18 cellular contexts compared by ENCODE assay signal in the genomic region with DNA sequence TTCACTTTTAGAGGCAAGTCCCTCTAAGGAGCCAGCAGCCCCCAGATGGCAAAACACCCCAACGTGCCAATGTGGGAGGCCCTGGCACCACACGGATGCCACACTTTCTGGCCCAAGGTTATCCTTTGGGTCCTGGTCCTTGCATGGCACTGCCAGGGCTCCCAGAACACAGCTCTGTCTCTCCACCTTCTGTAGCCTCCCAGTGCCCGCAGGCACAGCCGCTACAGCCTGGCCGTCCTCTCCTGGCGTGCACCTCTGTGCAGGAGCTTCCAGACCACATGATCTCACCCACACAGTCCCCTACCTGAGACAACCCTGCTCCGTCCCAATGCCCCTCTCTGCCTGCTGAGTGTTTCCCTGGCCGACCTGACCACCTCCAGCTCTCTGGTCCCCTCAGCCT.
DNase-seq lines count a peak whose midpoint lies in the region; ATAC-seq and TF ChIP-seq lines count a peak whose summit lies in the region.
"Had no signal": no experiment of that assay in that cellular context is flagged by ENCODE, and none has a peak within 500 bp of the region (broad histone marks: within the 10 kb centered on the region; RNA-seq: fewer than 3 reads in every experiment).

No MANE protein-coding gene starts in this region.

- H3K27me3 ChIP-seq in Caco-2 (replicated peaks; ENCODE audit: control insufficient read depth, insufficient read depth, low read length): no peaks in the 10 kb centered on the region
- H3K27me3 ChIP-seq in spleen (replicated peaks in 1 of 7): no peaks in the 10 kb centered on the region
- no peaks in the 10 kb centered on the region for H3K27me3 ChIP-seq in adrenal gland
- H3K27me3 ChIP-seq: BLaER1 had no signal

- peaks cover 59% of the 10 kb centered on the region for H3K36me3 Mint-ChIP-seq in Caco-2 (ENCODE audit: insufficient read depth, unreplicated experiment)
- peaks cover 33% of the 10 kb centered on the region for H3K36me3 Mint-ChIP-seq in mesothelial cell of epicardium
- H3K36me3 Mint-ChIP-seq: CD4-positive, alpha-beta memory T cell had no signal

- POLR2A ChIA-PET in Caco-2 (lab: Charles Lee) (no interaction called here), RWPE1 (lab: Yijun Ruan, JAX; ENCODE audit: low non-redundant PET) (interaction anchor here (0.6 kb wide), 1 partner anchor 123 kb away, joined by 3 read pairs; no protein-coding TSS in a partner anchor)

- H3K4me1 Mint-ChIP-seq in Caco-2 (ENCODE audit: low read depth, unreplicated experiment): no peaks in the 10 kb centered on the region
- H3K4me1 Mint-ChIP-seq in mesothelial cell of epicardium: peaks cover 11% of the 10 kb centered on the region
- H3K4me1 Mint-ChIP-seq: CD14-positive monocyte; CD4-positive, alpha-beta memory T cell had no signal

- H3K9me3 ChIP-seq in Caco-2 (no peaks in the 10 kb centered on the region), spleen (no peaks in the 10 kb centered on the region), adrenal gland (replicated peaks in 1 of 3) (no peaks in the 10 kb centered on the region)

- H3K27me3 Mint-ChIP-seq in Caco-2 (ENCODE audit: insufficient read depth, unreplicated experiment) (no peaks in the 10 kb centered on the region), mesothelial cell of epicardium (ENCODE audit: low read depth) (no peaks in the 10 kb centered on the region)
- H3K27me3 Mint-ChIP-seq: CD4-positive, alpha-beta memory T cell had no signal

- H3K36me3 ChIP-seq in Caco-2 (ENCODE audit: control insufficient read depth, insufficient read depth, low read length) (peaks cover 6% of the 10 kb centered on the region), spleen (peaks cover 0 to 78% (median 24%) of the 10 kb centered on the region in 6 donors), adrenal gland (replicated peaks in 1 of 2) (peaks cover 0 to 24% of the 10 kb centered on the region in 2 donors)

- H3K27ac ChIP-seq in RWPE1 (peak overlapping the region; percentile 25; the same call in 1 of the 2 replicates), spleen (no peak overlapping the region), adrenal gland (no peak overlapping the region)
- H3K27ac ChIP-seq: BLaER1, HL-60 had no signal

- CTCF ChIA-PET in Caco-2 (lab: Charles Lee) (no interaction called here), RWPE1 (lab: Yijun Ruan, JAX) (no interaction called here)

- H3K4me3 Mint-ChIP-seq in Caco-2 (ENCODE audit: unreplicated experiment): no peak overlapping the region
- H3K4me3 Mint-ChIP-seq in mesothelial cell of epicardium: no peak overlapping the region
- H3K4me3 Mint-ChIP-seq: CD14-positive monocyte; CD4-positive, alpha-beta memory T cell; GM23338 had no signal

- no peaks in the 10 kb centered on the region for H3K4me1 ChIP-seq in Caco-2
- H3K4me1 ChIP-seq in spleen: peaks cover 0 to 21% (median 10%) of the 10 kb centered on the region in 6 donors
- peaks cover 0 to 5% of the 10 kb centered on the region in 2 donors for H3K4me1 ChIP-seq in adrenal gland (replicated peaks in 1 of 2)
- H3K4me1 ChIP-seq: BLaER1 had no signal

- no peaks in the 10 kb centered on the region for H3K9me3 Mint-ChIP-seq in Caco-2 (ENCODE audit: unreplicated experiment)
- H3K9me3 Mint-ChIP-seq in mesothelial cell of epicardium: no peaks in the 10 kb centered on the region
- H3K9me3 Mint-ChIP-seq: CD14-positive monocyte, GM23338 had no signal

- no peak for DNase-seq in Caco-2
- DNase-seq in RWPE1 (ENCODE audit: low spot score): no peak
- DNase-seq in mesothelial cell of epicardium (ENCODE audit: low spot score in 2 of 2, unreplicated experiment in 2 of 2): no peak
- DNase-seq in spleen: peak; percentile 54
- DNase-seq in middle frontal gyrus (ENCODE audit: extremely low spot score, low spot score): no peak
- DNase-seq in adrenal gland: no peak
- DNase-seq: 8988T; Calu3; CD4-positive, alpha-beta memory T cell; DMS79 treated with DMSO at 0.1 percent for 48 hours; GF-D8; H7; IMR-90 had no signal

- no TSS peak for BruUV-seq in Caco-2 (replicated peaks; lab: Mats Ljungman, UMichigan)

- WGBS in spleen, 5 donors: 93 to 95% (median 93%) methylated on average over 8 of the region's 8 CpGs
- WGBS in adrenal gland, 4 donors: 83 to 100% (median 96%) methylated on average over 7 to 8 of the region's 8 CpGs

- no peak for ATAC-seq in HG03460 (IDR thresholded peaks at IDR 0.05; ENCODE audit: unreplicated experiment)
- ATAC-seq: GM23338 had no signal

- peak overlapping the region; percentile 17 for H3K27ac Mint-ChIP-seq in Caco-2 (ENCODE audit: unreplicated experiment)
- H3K27ac Mint-ChIP-seq in mesothelial cell of epicardium: peak overlapping the region; percentile 17
- H3K27ac Mint-ChIP-seq: GM23338 had no signal

- intact Hi-C loops in Caco-2 (cut with micrococcal nuclease; ENCODE audit: unreplicated experiment) (no loop called here), spleen (cut with DNase I; ENCODE audit: low total_unique reads) (no loop called here), adrenal gland (cut with DNase I) (no loop called here)

- H3K4me3 ChIP-seq in Caco-2 (ENCODE audit: low read depth, low read length): no peak overlapping the region
- H3K4me3 ChIP-seq in spleen: no peak overlapping the region
- H3K4me3 ChIP-seq in adrenal gland: no peak overlapping the region
- H3K4me3 ChIP-seq: BLaER1, GM23338 had no signal

- no peak for TF ChIP-seq POLR2A in spleen (IDR thresholded peaks at IDR 0.05)
- TF ChIP-seq POLR2A in adrenal gland (IDR thresholded peaks at IDR 0.05): no peak

- TF ChIP-seq CTCF in Caco-2 (IDR thresholded peaks at IDR 0.05; ENCODE audit: insufficient read depth in 1 of 2, low read depth in 1 of 2, low read length in 1 of 2, severe bottlenecking in 1 of 2, unreplicated experiment in 1 of 2) (no peak), RWPE1 (conservative IDR thresholded peaks at IDR 0.05; ENCODE audit: low read depth) (no peak), mesothelial cell of epicardium (IDR thresholded peaks at IDR 0.05; ENCODE audit: unreplicated experiment) (no peak), spleen (IDR thresholded peaks at IDR 0.05 in 8 of 11, conservative IDR thresholded peaks at IDR 0.05 in 3 of 11) (no peak), adrenal gland (IDR thresholded peaks at IDR 0.05) (no peak)
